8 cellular contexts compared by ENCODE assay signal in genomic region chr1:3649342-3650247, GRCh38. TPM values are rescaled to one million over a fixed set of nuclear protein-coding genes. Genes with fewer than 3 reads are reported as not detected.
DNase-seq lines count a peak whose midpoint lies in the region; ATAC-seq, FAIRE-seq and TF ChIP-seq lines count a peak whose summit lies in the region.

A gene with protein sequence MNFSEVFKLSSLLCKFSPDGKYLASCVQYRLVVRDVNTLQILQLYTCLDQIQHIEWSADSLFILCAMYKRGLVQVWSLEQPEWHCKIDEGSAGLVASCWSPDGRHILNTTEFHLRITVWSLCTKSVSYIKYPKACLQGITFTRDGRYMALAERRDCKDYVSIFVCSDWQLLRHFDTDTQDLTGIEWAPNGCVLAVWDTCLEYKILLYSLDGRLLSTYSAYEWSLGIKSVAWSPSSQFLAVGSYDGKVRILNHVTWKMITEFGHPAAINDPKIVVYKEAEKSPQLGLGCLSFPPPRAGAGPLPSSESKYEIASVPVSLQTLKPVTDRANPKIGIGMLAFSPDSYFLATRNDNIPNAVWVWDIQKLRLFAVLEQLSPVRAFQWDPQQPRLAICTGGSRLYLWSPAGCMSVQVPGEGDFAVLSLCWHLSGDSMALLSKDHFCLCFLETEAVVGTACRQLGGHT (minus strand): TSS chr1:3650103. CDS start chr1:3649999, 104 bp downstream.

- no peak for TF ChIP-seq EP300 in HepG2 (IDR thresholded peaks at IDR 0.05; ENCODE audit: low read depth in 2 of 2, low read length in 2 of 2)
- no peak for TF ChIP-seq EP300 in HepG2 (CRISPR knock-in tag; IDR thresholded peaks at IDR 0.05; ENCODE audit: borderline replicate concordance)

- BruUV-seq in HepG2 (replicated peaks; lab: Mats Ljungman, UMichigan), result no TSS peak

- H3K4me1 ChIP-seq in HepG2 (ENCODE audit: insufficient read depth, low read length), result peaks cover 25% of the 10 kb centered on the region

- H3K36me3 ChIP-seq in BJ (ENCODE audit: control insufficient read depth, insufficient read depth, low read length) (peaks cover 3% of the 10 kb centered on the region), HepG2 (replicated peaks in 1 of 2; ENCODE audit: control insufficient read depth in 1 of 2, insufficient read depth in 2 of 2, low read length in 2 of 2) (peaks cover 5 to 9% of the 10 kb centered on the region in 2 experiments; a peak in 3 of 5 replicates)

- ATAC-seq in HG03432 (IDR thresholded peaks at IDR 0.05; ENCODE audit: unreplicated experiment) (peak; percentile 76), HepG2 (peak; percentile 82)

- H3K4me2 ChIP-seq in HepG2 (ENCODE audit: low read depth, low read length), result peak within 1 kb of the TSS; percentile 88

- in situ Hi-C loops in HepG2 (cut with HindIII; ENCODE audit: extremely low pct_ligation_motif_present, low pct_unique_long_range_greater_than_20kb), result no loop called here

- peak; percentile 26; the same call in 1 of the 2 replicates for TF ChIP-seq RAD21 in HepG2 (CRISPR knock-in tag; IDR thresholded peaks at IDR 0.05)

- DNase-seq in BJ (ENCODE audit: low read depth), result peak; percentile 59
- DNase-seq in NCI-H748 (lab: John Stamatoyannopoulos, UW; ENCODE audit: unreplicated experiment), result peak; percentile 94
- peak; percentile 84 for DNase-seq in activated CD4-positive, alpha-beta T cell treated with anti-CD3 and anti-CD28 coated beads, Interleukin-2, amount 50 U/mL, for 1 hour
- peak; percentile 93 for DNase-seq in dermis blood vessel endothelial cell
- DNase-seq in HepG2 (ENCODE audit: low spot score), result peak; percentile 87
- peak; percentile 81 to 82 for DNase-seq in stimulated activated CD4-positive, alpha-beta T cell treated with anti-CD3 and anti-CD28 coated beads, Interleukin-2, amount 100 ng/mL, for 48 hours

- H3K27me3 ChIP-seq in BJ (ENCODE audit: control insufficient read depth, insufficient read depth, low read length) (peaks cover 29% of the 10 kb centered on the region), HepG2 (ENCODE audit: control insufficient read depth in 1 of 2, insufficient read depth in 2 of 2, low read length in 2 of 2) (peaks cover 2 to 11% of the 10 kb centered on the region in 2 experiments; a peak in 3 of 5 replicates)

- TF ChIP-seq POLR2A in GM19193 (IDR thresholded peaks at IDR 0.05; ENCODE audit: extremely low read depth, insufficient read depth, insufficient read length) (peak; percentile 73), HepG2 (IDR thresholded peaks at IDR 0.05; ENCODE audit: insufficient read depth in 1 of 2, low read depth in 2 of 2, low read length in 2 of 2) (peak; percentile 65 to 76)

- H3K9ac ChIP-seq in HepG2 (ENCODE audit: insufficient read depth, low read depth, low read length), result peak within 1 kb of the TSS; percentile 82

- no peaks in the 10 kb centered on the region for H4K20me1 ChIP-seq in HepG2 (ENCODE audit: insufficient read depth, low read length)

- H3K9me3 ChIP-seq in HepG2 (ENCODE audit: low read length), result no peaks in the 10 kb centered on the region

- peaks cover 7% of the 10 kb centered on the region for H3K79me2 ChIP-seq in HepG2 (ENCODE audit: insufficient read depth, low read length)

- intact Hi-C loops in HepG2 (cut with micrococcal nuclease; ENCODE audit: unreplicated experiment), result loop anchor here (2.0 kb wide), 1 partner anchor 25 kb away; the partner anchor contains the start of gene TPRG1L

- H3K4me3 ChIP-seq in BJ (ENCODE audit: low read depth, low read length) (peak within 1 kb of the TSS; percentile 99), HepG2 (replicated peaks in 1 of 3; ENCODE audit: insufficient read depth in 1 of 3, low read depth in 2 of 3, low read length in 3 of 3) (peak within 1 kb of the TSS; percentile 95 to 100 (median 98))

- no peak within 1 kb of the TSS for H2AFZ ChIP-seq in HepG2 (ENCODE audit: low read length)

- POLR2A ChIA-PET in BJ (lab: Charles Lee), result no interaction called here
- POLR2A ChIA-PET in HepG2 (lab: Yijun Ruan, JAX), result interaction anchor here (0.8 to 0.9 kb wide), 2 partner anchors 16 to 178 kb away, joined by 3 read pairs; no protein-coding TSS in a partner anchor

- 3% methylated on average over 9 of the region's 60 CpGs for WGBS in HepG2 (ENCODE audit: low lambda C conversion rate)

- peak; percentile 80 for FAIRE-seq in HepG2 (lab: Jason Lieb, UNC)

- H3K27ac ChIP-seq in HepG2 (ENCODE audit: extremely low read length, insufficient read depth, low read length), result no peak within 1 kb of the TSS

- TF ChIP-seq CTCF in BJ (IDR thresholded peaks at IDR 0.05; ENCODE audit: insufficient read depth, low read depth, low read length), result peak; percentile 30; the same call in 1 of the 2 replicates
- TF ChIP-seq CTCF in HepG2 (CRISPR knock-in tag; IDR thresholded peaks at IDR 0.05), result peak; percentile 62

- CTCF ChIA-PET in BJ (lab: Yijun Ruan, JAX), result interaction anchor here (0.7 to 1.3 kb wide), 2 partner anchors 85 to 196 kb away, joined by 3 read pairs; no protein-coding TSS in a partner anchor
- CTCF ChIA-PET in HepG2 (lab: Yijun Ruan, JAX; ENCODE audit: low intra/inter-chr PET ratio, low total read pairs), result no interaction called here

TF ChIP-seq in HepG2, 621 proteins besides CTCF, POLR2A, EP300 and RAD21 (continues in another document):
- peak; percentile 50; the same call in 1 of the 2 replicates for TF ChIP-seq MTA1 (CRISPR knock-in tag; IDR thresholded peaks at IDR 0.05; ENCODE audit: borderline replicate concordance)
- 0 out of 2 replicates have a peak, but pooled peaks have one; percentile 40 for TF ChIP-seq ZNF724P (CRISPR knock-in tag; IDR thresholded peaks at IDR 0.05; ENCODE audit: borderline replicate concordance)
- peak; percentile 80 for TF ChIP-seq ZNF574 (CRISPR knock-in tag; IDR thresholded peaks at IDR 0.05)
- no peak for TF ChIP-seq ZNF260 (CRISPR knock-in tag; IDR thresholded peaks at IDR 0.05; ENCODE audit: borderline replicate concordance, low read depth)
- TF ChIP-seq, protein P1, sequence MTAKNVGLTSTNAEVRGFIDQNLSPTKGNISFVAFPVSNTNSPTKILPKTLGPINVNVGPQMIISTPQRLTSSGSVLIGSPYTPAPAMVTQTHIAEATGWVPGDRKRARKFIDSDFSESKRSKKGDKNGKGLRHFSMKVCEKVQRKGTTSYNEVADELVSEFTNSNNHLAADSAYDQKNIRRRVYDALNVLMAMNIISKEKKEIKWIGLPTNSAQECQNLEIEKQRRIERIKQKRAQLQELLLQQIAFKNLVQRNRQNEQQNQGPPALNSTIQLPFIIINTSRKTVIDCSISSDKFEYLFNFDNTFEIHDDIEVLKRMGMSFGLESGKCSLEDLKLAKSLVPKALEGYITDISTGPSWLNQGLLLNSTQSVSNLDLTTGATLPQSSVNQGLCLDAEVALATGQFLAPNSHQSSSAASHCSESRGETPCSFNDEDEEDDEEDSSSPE (CRISPR knock-in tag; IDR thresholded peaks at IDR 0.05), result peak; percentile 66

RNA-seq across cellular contexts. Expression of the gene that starts here (rescaled TPM):
- 17.2 and 27.6 TPM in 2 replicates for polyA plus RNA-seq in BJ (2011; rRNA removed)
- 8.4 and 13.1 TPM in 2 replicates for polyA minus RNA-seq in BJ (2011; rRNA and poly(A)+ RNA removed)
- total RNA-seq in dermis blood vessel endothelial cell, result 20.4 and 25.6 TPM in 2 replicates
- total RNA-seq in HepG2 (2016; rRNA removed; fragmentation: Illumina TruSeq; extraction: Trizol), result 18.1 and 21.0 TPM in 2 replicates
- total RNA-seq in HepG2 (2016; cell fraction: cytosol; rRNA removed; fragmentation: Illumina TruSeq; extraction: Trizol; ENCODE audit: low read depth), result 5.0 and 5.8 TPM in 2 replicates
- total RNA-seq in HepG2 (2016; cell fraction: insoluble cytoplasmic fraction; rRNA removed; fragmentation: Illumina TruSeq; extraction: Trizol), result 20.2 and 20.3 TPM in 2 replicates
- 8.8 and 10.8 TPM in 2 replicates for total RNA-seq in HepG2 (2016; cell fraction: membrane; rRNA removed; fragmentation: Illumina TruSeq; extraction: Trizol)
- total RNA-seq in HepG2 (2016; cell fraction: nucleus; rRNA removed; fragmentation: Illumina TruSeq; extraction: Trizol), result 14.3 and 17.1 TPM in 2 replicates
- polyA plus RNA-seq in HepG2 (2011; rRNA removed), result 40.4 and 44.1 TPM in 2 replicates
- 27.5 and 35.0 TPM in 2 replicates for polyA plus RNA-seq in HepG2 (2011; cell fraction: cytosol; rRNA removed)
- 78.4 and 79.9 TPM in 2 replicates for polyA plus RNA-seq in HepG2 (2011; cell fraction: nucleus; rRNA removed)
- 12.9 and 18.3 TPM in 2 replicates for polyA plus RNA-seq in HepG2 (2012)
- 5.5 TPM in 2 replicates for polyA plus RNA-seq in HepG2 (2016; cell fraction: cytosol; fragmentation: Illumina TruSeq; extraction: Trizol; ENCODE audit: low read depth)
- polyA plus RNA-seq in HepG2 (2016; cell fraction: insoluble cytoplasmic fraction; fragmentation: Illumina TruSeq; extraction: Trizol; ENCODE audit: low read depth), result 19.4 and 25.1 TPM in 2 replicates
- polyA plus RNA-seq in HepG2 (2016; cell fraction: membrane; fragmentation: Illumina TruSeq; extraction: Trizol; ENCODE audit: low read depth), result 6.3 and 7.2 TPM in 2 replicates
- 41.4 and 53.5 TPM in 2 replicates for polyA plus RNA-seq in HepG2 (2016; cell fraction: nucleus; fragmentation: Illumina TruSeq; extraction: Trizol; ENCODE audit: insufficient read depth, low read depth)
- 43.7 and 46.5 TPM in 2 replicates for polyA minus RNA-seq in HepG2 (2011; rRNA and poly(A)+ RNA removed; ENCODE audit: low replicate concordance)
- 11.9 and 16.4 TPM in 2 replicates for polyA minus RNA-seq in HepG2 (2011; cell fraction: cytosol; rRNA and poly(A)+ RNA removed)
- 18.4 and 19.5 TPM in 2 replicates for polyA minus RNA-seq in HepG2 (2011; cell fraction: nucleus; rRNA and poly(A)+ RNA removed)
